Comparison of ENCODE assay signal across 27 cellular contexts in genomic region chr3:173685471-173685870, GRCh38.
"Had no signal": no experiment of that assay in that cellular context is flagged by ENCODE, and none has a peak within 500 bp of the region (broad histone marks: within the 10 kb centered on the region; RNA-seq: fewer than 3 reads in every experiment).

No MANE protein-coding gene starts in this region.

- H3K36me3 Mint-ChIP-seq: activated CD4-positive, alpha-beta memory T cell treated with anti-CD3 and anti-CD28 coated beads for 36 hours; activated CD8-positive, alpha-beta memory T cell treated with anti-CD3 and anti-CD28 coated beads, Interleukin-2, amount 10 ng/mL, durations not matched to agents 7 days and 5 days; activated naive CD4-positive, alpha-beta T cell treated with anti-CD3 and anti-CD28 coated beads, Interleukin-2, amount 10 ng/mL, durations not matched to agents 7 days and 5 days; activated naive CD4-positive, alpha-beta T cell treated with anti-CD3 and anti-CD28 coated beads, Interleukin-2, amount 50 U/mL, for 72 hours; activated naive CD8-positive, alpha-beta T cell treated with anti-CD3 and anti-CD28 coated beads, Interleukin-2, amount 10 ng/mL, durations not matched to agents 7 days and 5 days; brain had no signal

- H3K4me1 Mint-ChIP-seq: activated CD4-positive, alpha-beta T cell treated with anti-CD3 and anti-CD28 coated beads for 36 hours; activated CD4-positive, alpha-beta T cell treated with anti-CD3 and anti-CD28 coated beads, Interleukin-2, amount 10 ng/mL, durations not matched to agents 24 days and 14 days; activated CD8-positive, alpha-beta memory T cell treated with anti-CD3 and anti-CD28 coated beads, Interleukin-2, amount 10 ng/mL, durations not matched to agents 7 days and 5 days; activated naive CD4-positive, alpha-beta T cell treated with anti-CD3 and anti-CD28 coated beads, Interleukin-2, amount 10 ng/mL, durations not matched to agents 7 days and 5 days; activated naive CD8-positive, alpha-beta T cell treated with anti-CD3 and anti-CD28 coated beads, Interleukin-2, amount 10 ng/mL, durations not matched to agents 7 days and 5 days had no signal

- H3K4me3 Mint-ChIP-seq: activated CD4-positive, alpha-beta memory T cell treated with anti-CD3 and anti-CD28 coated beads for 36 hours; activated CD4-positive, alpha-beta T cell treated with anti-CD3 and anti-CD28 coated beads for 36 hours; activated CD4-positive, alpha-beta T cell treated with anti-CD3 and anti-CD28 coated beads, Interleukin-2, amount 10 ng/mL, durations not matched to agents 24 days and 14 days; activated CD8-positive, alpha-beta memory T cell treated with anti-CD3 and anti-CD28 coated beads, Interleukin-2, amount 10 ng/mL, durations not matched to agents 7 days and 5 days; activated CD8-positive, alpha-beta T cell treated with anti-CD3 and anti-CD28 coated beads, Interleukin-2, amount 10 ng/mL, durations not matched to agents 7 days and 5 days; activated naive CD4-positive, alpha-beta T cell treated with anti-CD3 and anti-CD28 coated beads, Interleukin-2, amount 10 ng/mL, durations not matched to agents 7 days and 5 days; activated naive CD8-positive, alpha-beta T cell treated with anti-CD3 and anti-CD28 coated beads, Interleukin-2, amount 10 ng/mL, durations not matched to agents 7 days and 5 days; activated T-cell treated with anti-CD3 and anti-CD28 coated beads, Interleukin-2, amount 50 U/mL, for 24 hours; activated T-cell treated with anti-CD3 and anti-CD28 coated beads, Interleukin-2, amount 50 U/mL, for 72 hours; brain had no signal

- H3K27me3 Mint-ChIP-seq: activated CD4-positive, alpha-beta memory T cell treated with anti-CD3 and anti-CD28 coated beads for 36 hours; activated CD4-positive, alpha-beta T cell treated with anti-CD3 and anti-CD28 coated beads for 36 hours; activated CD4-positive, alpha-beta T cell treated with anti-CD3 and anti-CD28 coated beads, Interleukin-2, amount 10 ng/mL, durations not matched to agents 24 days and 14 days; activated CD8-positive, alpha-beta memory T cell treated with anti-CD3 and anti-CD28 coated beads, Interleukin-2, amount 10 ng/mL, durations not matched to agents 7 days and 5 days; activated naive CD4-positive, alpha-beta T cell treated with anti-CD3 and anti-CD28 coated beads, Interleukin-2, amount 10 ng/mL, durations not matched to agents 7 days and 5 days; activated naive CD8-positive, alpha-beta T cell treated with anti-CD3 and anti-CD28 coated beads, Interleukin-2, amount 10 ng/mL, durations not matched to agents 7 days and 5 days; activated T-cell treated with anti-CD3 and anti-CD28 coated beads, Interleukin-2, amount 50 U/mL, for 24 hours had no signal

- DNase-seq: activated CD4-positive, alpha-beta memory T cell treated with anti-CD3 and anti-CD28 coated beads for 36 hours; activated CD4-positive, alpha-beta T cell treated with anti-CD3 and anti-CD28 coated beads for 36 hours; activated CD4-positive, alpha-beta T cell treated with anti-CD3 and anti-CD28 coated beads, Interleukin-2, amount 10 ng/mL, durations not matched to agents 24 days and 14 days; activated CD4-positive, CD25-positive, alpha-beta regulatory T cell; activated CD4-positive, CD25-positive, alpha-beta regulatory T cell treated with anti-CD3 and anti-CD28 coated beads, Interleukin-2, amount 50 U/mL, for 72 hours; activated CD8-positive, alpha-beta memory T cell treated with anti-CD3 and anti-CD28 coated beads, Interleukin-2, amount 10 ng/mL, durations not matched to agents 7 days and 5 days; activated CD8-positive, alpha-beta memory T cell treated with anti-CD3 and anti-CD28 coated beads, Interleukin-2, amount 50 U/mL, for 4 hours; activated CD8-positive, alpha-beta T cell treated with anti-CD3 and anti-CD28 coated beads, Interleukin-2, amount 10 ng/mL, durations not matched to agents 7 days and 5 days; activated gamma-delta T cell; activated naive CD4-positive, alpha-beta T cell; activated naive CD4-positive, alpha-beta T cell treated with anti-CD3 and anti-CD28 coated beads, Interleukin-2, amount 10 ng/mL, durations not matched to agents 7 days and 5 days; activated naive CD8-positive, alpha-beta T cell treated with anti-CD3 and anti-CD28 coated beads, Interleukin-2, amount 10 ng/mL, durations not matched to agents 7 days and 5 days; activated T-cell treated with anti-CD3 and anti-CD28 coated beads for 4 hours; activated T-cell treated with anti-CD3 and anti-CD28 coated beads, Interleukin-2, amount 50 U/mL, for 24 hours; activated T-cell treated with anti-CD3 and anti-CD28 coated beads, Interleukin-2, amount 50 U/mL, for 72 hours; central memory CD4-positive, alpha-beta T cell; cerebellar nuclear complex; colonic mucosa; effector CD8-positive, alpha-beta T cell; foreskin fibroblast; glutamatergic neuron; T-helper 2 cell had no signal

- H3K27ac Mint-ChIP-seq: activated CD4-positive, alpha-beta memory T cell treated with anti-CD3 and anti-CD28 coated beads for 36 hours; activated CD4-positive, alpha-beta T cell treated with anti-CD3 and anti-CD28 coated beads for 36 hours; activated CD4-positive, alpha-beta T cell treated with anti-CD3 and anti-CD28 coated beads, Interleukin-2, amount 10 ng/mL, durations not matched to agents 24 days and 14 days; activated CD8-positive, alpha-beta memory T cell treated with anti-CD3 and anti-CD28 coated beads, Interleukin-2, amount 10 ng/mL, durations not matched to agents 7 days and 5 days; activated CD8-positive, alpha-beta T cell treated with anti-CD3 and anti-CD28 coated beads, Interleukin-2, amount 10 ng/mL, durations not matched to agents 7 days and 5 days; activated naive CD4-positive, alpha-beta T cell treated with anti-CD3 and anti-CD28 coated beads, Interleukin-2, amount 10 ng/mL, durations not matched to agents 7 days and 5 days; activated naive CD4-positive, alpha-beta T cell treated with anti-CD3 and anti-CD28 coated beads, Interleukin-2, amount 50 U/mL, for 72 hours; activated naive CD8-positive, alpha-beta T cell treated with anti-CD3 and anti-CD28 coated beads, Interleukin-2, amount 10 ng/mL, durations not matched to agents 7 days and 5 days; activated T-cell treated with anti-CD3 and anti-CD28 coated beads, Interleukin-2, amount 50 U/mL, for 24 hours; activated T-cell treated with anti-CD3 and anti-CD28 coated beads, Interleukin-2, amount 50 U/mL, for 72 hours; brain had no signal

- H3K4me3 ChIP-seq: ascending aorta, breast epithelium, cardiac muscle cell, colonic mucosa had no signal

- H3K9me3 Mint-ChIP-seq: activated CD4-positive, alpha-beta memory T cell treated with anti-CD3 and anti-CD28 coated beads for 36 hours; activated CD4-positive, alpha-beta T cell treated with anti-CD3 and anti-CD28 coated beads, Interleukin-2, amount 10 ng/mL, durations not matched to agents 24 days and 14 days; activated naive CD4-positive, alpha-beta T cell treated with anti-CD3 and anti-CD28 coated beads, Interleukin-2, amount 10 ng/mL, durations not matched to agents 7 days and 5 days; activated naive CD8-positive, alpha-beta T cell treated with anti-CD3 and anti-CD28 coated beads, Interleukin-2, amount 10 ng/mL, durations not matched to agents 7 days and 5 days; activated T-cell treated with anti-CD3 and anti-CD28 coated beads, Interleukin-2, amount 50 U/mL, for 24 hours; brain had no signal
